1 cellular context compared by ENCODE assay signal in genomic region chr3:111739241-111739952, GRCh38.
TF ChIP-seq lines count a peak whose summit lies in the region.

No MANE protein-coding gene starts in this region.

TF ChIP-seq in IMR-90, 13 proteins besides CTCF, POLR2A, EP300 and RAD21 (continued from another document):
- no peak for TF ChIP-seq MXI1 (IDR thresholded peaks at IDR 0.05; ENCODE audit: borderline replicate concordance, low read depth, low read length)
- TF ChIP-seq MAFK (IDR thresholded peaks at IDR 0.05; ENCODE audit: low read depth, low read length) = no peak
- TF ChIP-seq, protein P1, sequence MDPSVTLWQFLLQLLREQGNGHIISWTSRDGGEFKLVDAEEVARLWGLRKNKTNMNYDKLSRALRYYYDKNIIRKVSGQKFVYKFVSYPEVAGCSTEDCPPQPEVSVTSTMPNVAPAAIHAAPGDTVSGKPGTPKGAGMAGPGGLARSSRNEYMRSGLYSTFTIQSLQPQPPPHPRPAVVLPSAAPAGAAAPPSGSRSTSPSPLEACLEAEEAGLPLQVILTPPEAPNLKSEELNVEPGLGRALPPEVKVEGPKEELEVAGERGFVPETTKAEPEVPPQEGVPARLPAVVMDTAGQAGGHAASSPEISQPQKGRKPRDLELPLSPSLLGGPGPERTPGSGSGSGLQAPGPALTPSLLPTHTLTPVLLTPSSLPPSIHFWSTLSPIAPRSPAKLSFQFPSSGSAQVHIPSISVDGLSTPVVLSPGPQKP (IDR thresholded peaks at IDR 0.05; ENCODE audit: borderline replicate concordance, low read depth, low read length) = no peak
- peak; percentile 69 for TF ChIP-seq FOS (IDR thresholded peaks at IDR 0.05; ENCODE audit: low read depth, low read length)
- TF ChIP-seq NFE2L2 (IDR thresholded peaks at IDR 0.05; ENCODE audit: low read depth, low read length) = no peak
- TF ChIP-seq USF2 (IDR thresholded peaks at IDR 0.05; ENCODE audit: low read depth, low read length) = no peak
- TF ChIP-seq BHLHE40 (IDR thresholded peaks at IDR 0.05; ENCODE audit: low read depth, low read length) = peak; percentile 72
- no peak for TF ChIP-seq SMC3 (IDR thresholded peaks at IDR 0.05; ENCODE audit: low read depth, low read length)
- no peak for TF ChIP-seq CHD1 (IDR thresholded peaks at IDR 0.05; ENCODE audit: low read depth, low read length)
TF ChIP-seq in IMR-90: peak in this region for 4.
